Comparison of ENCODE assay signal across 8 cellular contexts in genomic region chr10:74826142-74827044, GRCh38. TPM values are rescaled to one million over a fixed set of nuclear protein-coding genes. Genes with fewer than 3 reads are reported as not detected.
DNase-seq lines count a peak whose midpoint lies in the region; ATAC-seq, FAIRE-seq and TF ChIP-seq lines count a peak whose summit lies in the region.

Gene KAT6B (plus strand): TSS chr10:74826600. CDS start chr10:74842858, 16,258 bp downstream.

- H3K36me3 Mint-ChIP-seq in type B pancreatic cell = peaks cover 19% of the 10 kb centered on the region

- peak; percentile 97 for FAIRE-seq in GM12892 (lab: Jason Lieb, UNC)

- peaks cover 36% of the 10 kb centered on the region for H3K4me1 Mint-ChIP-seq in type B pancreatic cell (ENCODE audit: unreplicated experiment)

- H3K27ac ChIP-seq in adrenal gland (peak within 1 kb of the TSS; percentile 93 to 99 (median 98)), heart left ventricle (peak within 1 kb of the TSS; percentile 93 to 100 (median 99))

- H3K4me3 Mint-ChIP-seq in type B pancreatic cell = peak within 1 kb of the TSS; percentile 99

- H3K27me3 Mint-ChIP-seq in type B pancreatic cell = no peaks in the 10 kb centered on the region

- intact Hi-C loops in adrenal gland (cut with DNase I) = no loop called here
- intact Hi-C loops in heart left ventricle (cut with DNase I) = loop anchor here in 8 of 10 donors (5.0 to 10.0 kb wide), 8 partner anchors 158 to 1052 kb away; partner anchors contain the start of genes COMTD1 (in 2 of the 8) and SAMD8 (in 1 of the 8)

- H3K27ac Mint-ChIP-seq in type B pancreatic cell = peak within 1 kb of the TSS; percentile 98

- H3K9me3 ChIP-seq in adrenal gland (replicated peaks in 1 of 3) = no peaks in the 10 kb centered on the region
- H3K9me3 ChIP-seq in heart left ventricle = no peaks in the 10 kb centered on the region

- no peaks in the 10 kb centered on the region for H3K9me3 Mint-ChIP-seq in type B pancreatic cell

- H3K27me3 ChIP-seq in adrenal gland (no peaks in the 10 kb centered on the region), heart left ventricle (no peaks in the 10 kb centered on the region)

- ATAC-seq in HG02852 (IDR thresholded peaks at IDR 0.05; ENCODE audit: unreplicated experiment) (peak; percentile 87), heart left ventricle (peak; percentile 90 to 97 (median 95))

- peak; percentile 89 for DNase-seq in GM12892 (ENCODE audit: insufficient read length)
- peak; percentile 100 for DNase-seq in NCI-H146 (lab: John Stamatoyannopoulos, UW)
- peak; percentile 100 for DNase-seq in T-helper 1 cell
- peak; percentile 100 for DNase-seq in adrenal gland
- DNase-seq in heart left ventricle = peak; percentile 100
- peak; percentile 100 for DNase-seq in pons (ENCODE audit: low spot score)
- DNase-seq in type B pancreatic cell (ENCODE audit: extremely low spot score, unreplicated experiment) = peak; percentile 100

- H3K36me3 ChIP-seq in adrenal gland (replicated peaks in 1 of 2) (no peaks in the 10 kb centered on the region), heart left ventricle (no peaks in the 10 kb centered on the region)

- 0 to 2% (median 0%) methylated on average over 30 to 66 of the region's 67 CpGs for WGBS in adrenal gland, 4 donors
- 1% methylated on average over 41 to 67 of the region's 67 CpGs for WGBS in heart left ventricle, 4 donors

- TF ChIP-seq CTCF in adrenal gland (IDR thresholded peaks at IDR 0.05) (peak in 3 of 6 experiments; percentile 17 to 47 (median 34)), heart left ventricle (IDR thresholded peaks at IDR 0.05) (peak in 5 of 12 donors; percentile 11 to 44 (median 25)), type B pancreatic cell (conservative IDR thresholded peaks at IDR 0.05) (peak; percentile 69)

- H3K4me1 ChIP-seq in adrenal gland (replicated peaks in 1 of 2) (peaks cover 16 to 37% of the 10 kb centered on the region in 2 donors), heart left ventricle (peaks cover 0 to 55% (median 33%) of the 10 kb centered on the region in 12 donors)

- TF ChIP-seq POLR2A in GM12892 (IDR thresholded peaks at IDR 0.05; ENCODE audit: low read depth, low read length) (peak; percentile 47; the same call in 1 of the 2 replicates), adrenal gland (IDR thresholded peaks at IDR 0.05) (peak; percentile 47 to 90), heart left ventricle (IDR thresholded peaks at IDR 0.05) (peak in 1 of 2 donors; percentile 71)

- H3K4me3 ChIP-seq in adrenal gland (peak within 1 kb of the TSS; percentile 24 to 98 (median 86)), heart left ventricle (peak within 1 kb of the TSS; percentile 67 to 99 (median 92))

RNA-seq across cellular contexts. Expression of gene KAT6B, which starts in this region (rescaled TPM):
- 15.1 TPM for polyA plus RNA-seq in GM12892 (2012; ENCODE audit: missing spikeins)
- total RNA-seq in adrenal gland (10 to 100 TPM; 18.6 to 50.2 (median 31.2) TPM), heart left ventricle (10 to 100 TPM; 36.8 to 61.3 (median 46.9) TPM), type B pancreatic cell (ENCODE audit: low replicate concordance) (21.5 and 48.3 TPM in 2 replicates)
- polyA plus RNA-seq in adrenal gland (10 to 100 TPM in 2 of 3 donors, 1 to 10 TPM in 1; 6.0 to 15.0 (median 14.6) TPM), heart left ventricle (10 to 100 TPM; 10.4 to 11.4 TPM)

Comparison
In these comparisons a context has a peak if more than half of its experiments do, and no peak if none do; other contexts are left out.
1. Peak in every context shown above with its lines: DNase-seq, ATAC-seq, H3K4me3 ChIP-seq and H3K27ac ChIP-seq.
2. intact Hi-C loops: an anchor here in heart left ventricle (5.0 to 10.0 kb wide); none called in adrenal gland.